11 cellular contexts compared by ENCODE assay signal in the genomic region with DNA sequence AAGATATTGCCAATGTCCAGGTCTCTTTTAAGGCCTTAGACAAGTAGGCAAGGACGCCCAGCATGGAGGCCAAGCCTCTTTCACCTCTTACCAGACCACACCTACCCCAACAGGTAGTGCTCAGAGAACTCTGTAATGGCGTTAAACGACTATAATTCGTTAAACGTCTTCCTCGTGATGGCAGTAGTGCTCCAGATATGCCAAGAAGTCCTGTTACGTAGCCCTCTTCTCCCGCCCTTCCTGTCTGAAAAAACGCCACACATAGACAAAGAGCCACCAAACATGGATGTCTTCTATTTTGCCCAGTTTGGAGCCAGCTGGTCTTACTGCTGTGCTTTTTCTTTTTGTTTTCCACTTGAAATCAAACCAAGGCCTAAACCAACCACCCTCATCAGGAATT.
DNase-seq lines count a peak whose midpoint lies in the region; ATAC-seq and TF ChIP-seq lines count a peak whose summit lies in the region.
"Had no signal": no experiment of that assay in that cellular context is flagged by ENCODE, and none has a peak within 500 bp of the region (broad histone marks: within the 10 kb centered on the region; RNA-seq: fewer than 3 reads in every experiment).

No MANE protein-coding gene starts in this region.

- no peaks in the 10 kb centered on the region for H3K4me1 ChIP-seq in psoas muscle

- DNase-seq in NCI-H146 (lab: John Stamatoyannopoulos, UW) (peak; percentile 12), NCI-H146 treated with DMSO at 0.1 percent for 48 hours (lab: John Stamatoyannopoulos, UW; ENCODE audit: unreplicated experiment) (no peak), psoas muscle (peak; percentile 55 to 71), 8988T (no peak), MV-4-11 (lab: John Stamatoyannopoulos, UW) (no peak)
- peak; percentile 75 for DNase-seq in central memory CD4-positive, alpha-beta T cell
- no peak for DNase-seq in stimulated activated naive CD8-positive, alpha-beta T cell treated with anti-CD3 and anti-CD28 coated beads, Interleukin-15, amount 100 ng/mL, for 72 hours
- DNase-seq: activated CD4-positive, alpha-beta T cell treated with anti-CD3 and anti-CD28 coated beads for 48 hours had no signal

- WGBS in psoas muscle, 3 donors = 45 to 98% (median 94%) methylated on average over 9 of the region's 9 CpGs

- no peaks in the 10 kb centered on the region for H3K27me3 ChIP-seq in psoas muscle (ENCODE audit: insufficient read depth in 3 of 3, low read length in 2 of 3)
- H3K27me3 ChIP-seq: neutrophil had no signal

- peaks cover 3 to 8% (median 6%) of the 10 kb centered on the region in 3 donors for H3K4me1 Mint-ChIP-seq in IgD-negative memory B cell
- H3K4me1 Mint-ChIP-seq in stimulated activated naive CD8-positive, alpha-beta T cell treated with anti-CD3 and anti-CD28 coated beads, Interleukin-15, amount 100 ng/mL, for 72 hours = no peaks in the 10 kb centered on the region

- H3K27ac Mint-ChIP-seq in IgD-negative memory B cell = peak overlapping the region; percentile 2 to 91 (median 84)
- no peak overlapping the region for H3K27ac Mint-ChIP-seq in stimulated activated naive CD8-positive, alpha-beta T cell treated with anti-CD3 and anti-CD28 coated beads, Interleukin-15, amount 100 ng/mL, for 72 hours

- no peaks in the 10 kb centered on the region for H3K9me3 ChIP-seq in psoas muscle
- H3K9me3 ChIP-seq: neutrophil, thoracic aorta had no signal

- intact Hi-C loops in psoas muscle (cut with DNase I) = no loop called here

- H3K27ac ChIP-seq in psoas muscle = peak overlapping the region; percentile 54
- H3K27ac ChIP-seq: neutrophil, thoracic aorta had no signal

- peak overlapping the region; percentile 54 for H3K4me3 ChIP-seq in psoas muscle
- H3K4me3 ChIP-seq: thoracic aorta had no signal

- no peaks in the 10 kb centered on the region for H3K27me3 Mint-ChIP-seq in IgD-negative memory B cell
- no peaks in the 10 kb centered on the region for H3K27me3 Mint-ChIP-seq in stimulated activated naive CD8-positive, alpha-beta T cell treated with anti-CD3 and anti-CD28 coated beads, Interleukin-15, amount 100 ng/mL, for 72 hours

- peaks cover 0 to 3% (median under 1%) of the 10 kb centered on the region in 3 donors for H3K9me3 Mint-ChIP-seq in IgD-negative memory B cell
- no peaks in the 10 kb centered on the region for H3K9me3 Mint-ChIP-seq in stimulated activated naive CD8-positive, alpha-beta T cell treated with anti-CD3 and anti-CD28 coated beads, Interleukin-15, amount 100 ng/mL, for 72 hours

- peak overlapping the region in 3 of 4 donors; percentile 6 to 55 (median 34) for H3K4me3 Mint-ChIP-seq in IgD-negative memory B cell
- H3K4me3 Mint-ChIP-seq in stimulated activated naive CD8-positive, alpha-beta T cell treated with anti-CD3 and anti-CD28 coated beads, Interleukin-15, amount 100 ng/mL, for 72 hours = no peak overlapping the region

- peak; percentile 90 to 95 (median 92) for ATAC-seq in psoas muscle
- no peak for ATAC-seq in stimulated activated naive CD8-positive, alpha-beta T cell treated with anti-CD3 and anti-CD28 coated beads, Interleukin-15, amount 100 ng/mL, for 72 hours

- H3K36me3 Mint-ChIP-seq in IgD-negative memory B cell = no peaks in the 10 kb centered on the region

- no peaks in the 10 kb centered on the region for H3K36me3 ChIP-seq in psoas muscle (ENCODE audit: insufficient read depth in 1 of 2, low read depth in 1 of 2)
- H3K36me3 ChIP-seq: neutrophil, thoracic aorta had no signal

- peak; percentile 40 for TF ChIP-seq CTCF in psoas muscle (IDR thresholded peaks at IDR 0.05)

Comparison
In these comparisons a context has a peak if more than half of its experiments do, and no peak if none do; other contexts are left out.
1. DNase-seq: peak in NCI-H146 (single experiment), central memory CD4-positive, alpha-beta T cell (single experiment) and psoas muscle (2 of 2); none in NCI-H146 treated with DMSO at 0.1 percent for 48 hours (single experiment), 8988T (single experiment), stimulated activated naive CD8-positive, alpha-beta T cell treated with anti-CD3 and anti-CD28 coated beads, Interleukin-15, amount 100 ng/mL, for 72 hours (0 of 2) and MV-4-11 (single experiment).
2. H3K27ac Mint-ChIP-seq: peak in IgD-negative memory B cell (3 of 3); none in stimulated activated naive CD8-positive, alpha-beta T cell treated with anti-CD3 and anti-CD28 coated beads, Interleukin-15, amount 100 ng/mL, for 72 hours (0 of 2).
3. H3K4me3 Mint-ChIP-seq: peak in IgD-negative memory B cell (3 of 4); none in stimulated activated naive CD8-positive, alpha-beta T cell treated with anti-CD3 and anti-CD28 coated beads, Interleukin-15, amount 100 ng/mL, for 72 hours (0 of 2).